29 cellular contexts compared by ENCODE assay signal in the genomic region with DNA sequence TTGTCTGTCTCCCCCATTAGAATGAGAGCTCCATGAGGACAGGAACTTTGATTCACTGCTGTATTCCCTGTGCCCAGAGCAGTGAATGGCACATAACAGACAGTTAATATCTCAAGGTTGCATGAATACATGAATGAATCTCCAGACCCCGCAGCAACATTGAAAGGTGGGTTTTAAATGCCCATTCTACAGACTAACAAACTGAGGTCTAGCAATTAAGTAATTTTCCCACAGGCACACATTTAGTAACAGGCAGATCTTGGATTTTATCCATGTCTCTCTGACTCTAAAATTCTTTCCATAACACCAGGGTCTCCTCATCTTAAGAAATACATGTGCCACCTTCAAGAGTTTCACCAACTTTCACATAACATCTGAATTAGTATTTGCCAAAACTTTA.
"Had no signal": no experiment of that assay in that cellular context is flagged by ENCODE, and none has a peak within 500 bp of the region (broad histone marks: within the 10 kb centered on the region; RNA-seq: fewer than 3 reads in every experiment).

No MANE protein-coding gene starts in this region.

- ATAC-seq: stimulated activated effector memory CD8-positive, alpha-beta T cell treated with anti-CD3 and anti-CD28 coated beads, Interleukin-12 subunit alpha, Interleukin-12 subunit beta, amount 100 ng/mL, for 72 hours; stimulated activated memory B cell treated with anti-CD40 and anti-IgM and Interleukin-4, amounts not matched to agents 10 μg/mL and 1 μg/mL and 100 μg/mL, for 72 hours; stimulated activated naive B cell treated with anti-CD40 and anti-IgM and Interleukin-4, amounts not matched to agents 10 μg/mL and 1 μg/mL and 100 μg/mL, for 72 hours; stimulated activated naive CD8-positive, alpha-beta T cell treated with anti-CD3 and anti-CD28 coated beads, Interleukin-15, amount 100 ng/mL, for 72 hours; stimulated activated naive CD8-positive, alpha-beta T cell treated with anti-CD3 and anti-CD28 coated beads, Interleukin-15, Interleukin-2, amounts not matched to agents 100 U/mL and 50 U/mL, for 24 hours; upper lobe of right lung had no signal

- H3K9me3 Mint-ChIP-seq: stimulated activated effector memory CD8-positive, alpha-beta T cell treated with anti-CD3 and anti-CD28 coated beads, Interleukin-12 subunit alpha, Interleukin-12 subunit beta, amount 100 ng/mL, for 72 hours; stimulated activated memory B cell treated with anti-CD40 and anti-IgM and Interleukin-4, amounts not matched to agents 10 μg/mL and 1 μg/mL and 100 μg/mL, for 72 hours; stimulated activated naive B cell treated with anti-CD40 and anti-IgM and Interleukin-4, amounts not matched to agents 10 μg/mL and 1 μg/mL and 100 μg/mL, for 72 hours; stimulated activated naive CD8-positive, alpha-beta T cell treated with anti-CD3 and anti-CD28 coated beads, Interleukin-15, amount 100 ng/mL, for 72 hours; stimulated activated naive CD8-positive, alpha-beta T cell treated with anti-CD3 and anti-CD28 coated beads, Interleukin-15, Interleukin-2, amounts not matched to agents 100 ng/mL and 50 ng/mL, for 24 hours; type B pancreatic cell had no signal

- H3K27me3 ChIP-seq: stomach, suprapubic skin, testis, thyroid gland, tibial artery, tibial nerve, transverse colon, upper lobe of left lung, upper lobe of right lung, uterus, vagina had no signal

- H3K36me3 ChIP-seq: stomach, suprapubic skin, thoracic aorta, thyroid gland, tibial artery, tibial nerve, transverse colon, upper lobe of left lung, upper lobe of right lung, uterus, vagina had no signal

- H3K4me1 ChIP-seq: testis, upper lobe of right lung, uterus, vagina had no signal

- FAIRE-seq: urothelium cell line had no signal

- H3K36me3 Mint-ChIP-seq: stimulated activated effector memory CD8-positive, alpha-beta T cell treated with anti-CD3 and anti-CD28 coated beads, Interleukin-12 subunit alpha, Interleukin-12 subunit beta, amount 100 ng/mL, for 72 hours; stimulated activated memory B cell treated with anti-CD40 and anti-IgM and Interleukin-4, amounts not matched to agents 10 μg/mL and 1 μg/mL and 100 μg/mL, for 72 hours; stimulated activated naive B cell treated with anti-CD40 and anti-IgM and Interleukin-4, amounts not matched to agents 10 μg/mL and 1 μg/mL and 100 μg/mL, for 72 hours; type B pancreatic cell had no signal

- H3K27ac ChIP-seq: stomach, suprapubic skin, testis, thoracic aorta, thyroid gland, tibial artery, tibial nerve, transverse colon, upper lobe of left lung, upper lobe of right lung, uterus, vagina had no signal

- H3K27ac Mint-ChIP-seq: stimulated activated effector memory CD8-positive, alpha-beta T cell treated with anti-CD3 and anti-CD28 coated beads, Interleukin-12 subunit alpha, Interleukin-12 subunit beta, amount 100 ng/mL, for 72 hours; stimulated activated memory B cell treated with anti-CD40 and anti-IgM and Interleukin-4, amounts not matched to agents 10 μg/mL and 1 μg/mL and 100 μg/mL, for 72 hours; stimulated activated naive B cell treated with anti-CD40 and anti-IgM and Interleukin-4, amounts not matched to agents 10 μg/mL and 1 μg/mL and 100 μg/mL, for 72 hours; stimulated activated naive CD8-positive, alpha-beta T cell treated with anti-CD3 and anti-CD28 coated beads, Interleukin-15, amount 100 ng/mL, for 72 hours; stimulated activated naive CD8-positive, alpha-beta T cell treated with anti-CD3 and anti-CD28 coated beads, Interleukin-15, Interleukin-2, amounts not matched to agents 100 ng/mL and 50 ng/mL, for 24 hours; type B pancreatic cell had no signal

- H3K27me3 Mint-ChIP-seq: stimulated activated memory B cell treated with anti-CD40 and anti-IgM and Interleukin-4, amounts not matched to agents 10 μg/mL and 1 μg/mL and 100 μg/mL, for 72 hours; stimulated activated naive B cell treated with anti-CD40 and anti-IgM and Interleukin-4, amounts not matched to agents 10 μg/mL and 1 μg/mL and 100 μg/mL, for 72 hours; stimulated activated naive CD8-positive, alpha-beta T cell treated with anti-CD3 and anti-CD28 coated beads, Interleukin-15, Interleukin-2, amounts not matched to agents 100 ng/mL and 50 ng/mL, for 24 hours; type B pancreatic cell had no signal

- H3K4me3 Mint-ChIP-seq: stimulated activated effector memory CD8-positive, alpha-beta T cell treated with anti-CD3 and anti-CD28 coated beads, Interleukin-12 subunit alpha, Interleukin-12 subunit beta, amount 100 ng/mL, for 72 hours; stimulated activated memory B cell treated with anti-CD40 and anti-IgM and Interleukin-4, amounts not matched to agents 10 μg/mL and 1 μg/mL and 100 μg/mL, for 72 hours; stimulated activated naive B cell treated with anti-CD40 and anti-IgM and Interleukin-4, amounts not matched to agents 10 μg/mL and 1 μg/mL and 100 μg/mL, for 72 hours; stimulated activated naive CD8-positive, alpha-beta T cell treated with anti-CD3 and anti-CD28 coated beads, Interleukin-15, amount 100 ng/mL, for 72 hours; stimulated activated naive CD8-positive, alpha-beta T cell treated with anti-CD3 and anti-CD28 coated beads, Interleukin-15, Interleukin-2, amounts not matched to agents 100 ng/mL and 50 ng/mL, for 24 hours; type B pancreatic cell had no signal

- H3K9me3 ChIP-seq: stomach, suprapubic skin, testis, thoracic aorta, thyroid gland, tibial artery, tibial nerve, transverse colon, upper lobe of left lung, upper lobe of right lung, uterus, vagina had no signal

- H3K4me1 Mint-ChIP-seq: stimulated activated effector memory CD8-positive, alpha-beta T cell treated with anti-CD3 and anti-CD28 coated beads, Interleukin-12 subunit alpha, Interleukin-12 subunit beta, amount 100 ng/mL, for 72 hours; stimulated activated memory B cell treated with anti-CD40 and anti-IgM and Interleukin-4, amounts not matched to agents 10 μg/mL and 1 μg/mL and 100 μg/mL, for 72 hours; stimulated activated naive B cell treated with anti-CD40 and anti-IgM and Interleukin-4, amounts not matched to agents 10 μg/mL and 1 μg/mL and 100 μg/mL, for 72 hours; stimulated activated naive CD8-positive, alpha-beta T cell treated with anti-CD3 and anti-CD28 coated beads, Interleukin-15, amount 100 ng/mL, for 72 hours had no signal

- DNase-seq: stimulated activated CD4-positive, alpha-beta T cell treated with anti-CD3 and anti-CD28 coated beads, Interleukin-2, amount 100 ng/mL, for 48 hours; stimulated activated CD4-positive, alpha-beta T cell treated with anti-CD3 and anti-CD28 coated beads, Interleukin-4, amount 100 ng/mL, for 1 hour; stimulated activated CD4-positive, alpha-beta T cell treated with anti-CD3 and anti-CD28 coated beads, Interleukin-4, amount 100 ng/mL, for 24 hours; stimulated activated CD4-positive, alpha-beta T cell treated with anti-CD3 and anti-CD28 coated beads, Interleukin-4, amount 100 ng/mL, for 4 hours; stimulated activated CD8-positive, alpha-beta memory T cell treated with anti-CD3 and anti-CD28 coated beads, Interleukin-4, amount 100 ng/mL, for 48 hours; stimulated activated naive B cell treated with anti-CD40 and anti-IgM and Interleukin-4, amounts not matched to agents 10 μg/mL and 1 μg/mL and 100 μg/mL, for 72 hours; stimulated activated naive CD4-positive, alpha-beta T cell; stimulated activated naive CD4-positive, alpha-beta T cell treated with Interleukin-2 at 50 U/mL for 16 hours; stimulated activated naive CD8-positive, alpha-beta T cell treated with anti-CD3 and anti-CD28 coated beads, Interleukin-15, amount 100 ng/mL, for 72 hours; stimulated activated naive CD8-positive, alpha-beta T cell treated with anti-CD3 and anti-CD28 coated beads, Interleukin-15, Interleukin-2, amounts not matched to agents 100 U/mL and 50 U/mL, for 24 hours; stomach; substantia nigra; testis; thyroid gland; tibial artery; transverse colon; trophoblast cell; upper lobe of left lung; upper lobe of right lung; uterus had no signal

- H3K4me3 ChIP-seq: stomach, suprapubic skin, testis, thoracic aorta, thyroid gland, tibial artery, tibial nerve, transverse colon, upper lobe of left lung, upper lobe of right lung, uterus, vagina had no signal
